8 cellular contexts compared by ENCODE assay signal in the genomic region with DNA sequence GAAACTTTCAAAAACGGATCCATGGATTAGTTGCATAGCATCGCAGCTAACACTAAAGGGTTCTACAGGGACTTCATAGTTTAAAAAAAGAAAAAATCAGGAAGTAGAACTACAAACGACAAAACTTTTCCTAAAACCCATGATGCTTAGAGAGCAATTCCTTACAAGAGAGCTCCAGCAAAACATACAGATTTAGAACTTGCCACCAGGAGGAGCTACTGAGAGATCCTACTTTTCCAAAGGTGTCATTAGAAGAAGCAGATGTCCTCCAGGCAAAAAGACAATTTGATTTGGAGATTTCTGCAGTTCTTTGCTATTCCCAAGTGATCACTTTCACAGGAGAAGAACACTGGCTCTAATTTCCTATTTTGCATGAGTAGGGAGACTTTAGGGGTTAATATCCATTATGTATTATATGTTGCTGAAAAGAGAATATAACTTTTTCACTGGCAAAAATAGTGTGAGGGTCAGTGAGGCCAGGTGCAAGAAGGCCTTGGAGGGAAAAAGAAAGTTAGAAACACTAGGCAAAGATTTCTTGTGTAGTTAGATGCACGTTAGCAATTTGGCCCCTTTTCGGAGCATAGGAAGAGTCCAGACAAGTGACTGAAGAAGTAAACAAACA.
DNase-seq lines count a peak whose midpoint lies in the region; ATAC-seq and TF ChIP-seq lines count a peak whose summit lies in the region.

No MANE protein-coding gene starts in this region.

- POLR2A ChIA-PET in OCI-LY7 (lab: Charles Lee): interaction anchor here (0.7 to 1.6 kb wide), 2 partner anchors 9 to 1748 kb away, joined by 3 to 4 read pairs; no protein-coding TSS in a partner anchor

- H3K9ac ChIP-seq in endodermal cell (ENCODE audit: extremely low read depth, low read length, poor library complexity, severe bottlenecking): no peak overlapping the region
- no peak overlapping the region for H3K9ac ChIP-seq in neuronal stem cell (ENCODE audit: low read depth, low read length, poor library complexity)

- no peak overlapping the region for H4K8ac ChIP-seq in neuronal stem cell (ENCODE audit: low read depth, low read length)

- no peaks in the 10 kb centered on the region for H3K9me3 ChIP-seq in OCI-LY7 (ENCODE audit: low read length)
- no peaks in the 10 kb centered on the region for H3K9me3 ChIP-seq in endodermal cell (ENCODE audit: control insufficient read depth, low read length)
- no peaks in the 10 kb centered on the region for H3K9me3 ChIP-seq in neuronal stem cell (replicated peaks in 1 of 2; ENCODE audit: control insufficient read depth in 2 of 2, insufficient read depth in 1 of 2, low read depth in 1 of 2, low read length in 2 of 2)

- H2BK120ac ChIP-seq in neuronal stem cell (ENCODE audit: low read depth, low read length): no peak overlapping the region

- H3K27me3 ChIP-seq in HL-60 (ENCODE audit: insufficient read depth, poor library complexity, severe bottlenecking) (no peaks in the 10 kb centered on the region), endodermal cell (ENCODE audit: control insufficient read depth, insufficient read depth, low read length, poor library complexity, severe bottlenecking) (no peaks in the 10 kb centered on the region), neuronal stem cell (ENCODE audit: control insufficient read depth in 3 of 3, insufficient read depth in 3 of 3, low read depth in 1 of 3, low read length in 3 of 3) (no peaks in the 10 kb centered on the region)

- H3K9me3 Mint-ChIP-seq in activated T-cell treated with anti-CD3 and anti-CD28 coated beads, Interleukin-2, amount 50 U/mL, for 4 hours: no peaks in the 10 kb centered on the region
- no peaks in the 10 kb centered on the region for H3K9me3 Mint-ChIP-seq in endodermal cell

- no peak overlapping the region for H2BK12ac ChIP-seq in neuronal stem cell (ENCODE audit: low read length)

- H3K4me2 ChIP-seq in OCI-LY7 (ENCODE audit: low read length): no peak overlapping the region
- H3K4me2 ChIP-seq in neuronal stem cell (ENCODE audit: insufficient read depth, low read length, poor library complexity, severe bottlenecking): no peak overlapping the region

- no peak overlapping the region for H2BK5ac ChIP-seq in neuronal stem cell (ENCODE audit: low read length)

- no peaks in the 10 kb centered on the region for H3K36me3 ChIP-seq in OCI-LY7 (ENCODE audit: insufficient read depth, low read length)
- H3K36me3 ChIP-seq in endodermal cell (ENCODE audit: control insufficient read depth, insufficient read depth, low read length): no peaks in the 10 kb centered on the region
- no peaks in the 10 kb centered on the region for H3K36me3 ChIP-seq in neuronal stem cell (replicated peaks in 1 of 2; ENCODE audit: control insufficient read depth in 2 of 2, insufficient read depth in 2 of 2, low read length in 2 of 2)

- no peak overlapping the region for H3K27ac ChIP-seq in HL-60 (replicated peaks)
- no peak overlapping the region for H3K27ac ChIP-seq in OCI-LY7 (ENCODE audit: low read depth, low read length, poor library complexity, severe bottlenecking)
- no peak overlapping the region for H3K27ac ChIP-seq in endodermal cell (ENCODE audit: low read depth, low read length)
- H3K27ac ChIP-seq in neuronal stem cell (replicated peaks; ENCODE audit: low read length): no peak overlapping the region

- no peaks in the 10 kb centered on the region for H3K36me3 Mint-ChIP-seq in activated T-cell treated with anti-CD3 and anti-CD28 coated beads, Interleukin-2, amount 50 U/mL, for 4 hours (ENCODE audit: insufficient read depth)
- H3K36me3 Mint-ChIP-seq in endodermal cell (ENCODE audit: low read depth): no peaks in the 10 kb centered on the region

- H3K14ac ChIP-seq in neuronal stem cell (ENCODE audit: low read length): no peak overlapping the region

- H4K91ac ChIP-seq in neuronal stem cell (ENCODE audit: low read depth, low read length, poor library complexity): no peak overlapping the region

- H3K9me2 ChIP-seq in OCI-LY7 (ENCODE audit: insufficient read depth, low read length): no peaks in the 10 kb centered on the region

- BruUV-seq in OCI-LY7 (replicated peaks; lab: Mats Ljungman, UMichigan): no TSS peak

- CTCF ChIA-PET in OCI-LY7 (lab: Charles Lee; ENCODE audit: unreplicated experiment): no interaction called here

- no peaks in the 10 kb centered on the region for H3K79me1 ChIP-seq in neuronal stem cell (ENCODE audit: low read depth, low read length)

- intact Hi-C loops in OCI-LY7 (cut with micrococcal nuclease; ENCODE audit: unreplicated experiment) (loop anchor here (2.0 kb wide), 1 partner anchor 292 kb away; no protein-coding TSS in a partner anchor), posterior cingulate gyrus (cut with DNase I) (loop anchor here (5.0 kb wide), 1 partner anchor 279 kb away; no protein-coding TSS in a partner anchor)

- no peak overlapping the region for H3K4me3 Mint-ChIP-seq in activated T-cell treated with anti-CD3 and anti-CD28 coated beads, Interleukin-2, amount 50 U/mL, for 4 hours
- H3K4me3 Mint-ChIP-seq in endodermal cell: no peak overlapping the region

- DNase-seq in activated T-cell treated with anti-CD3 and anti-CD28 coated beads for 24 hours (ENCODE audit: low read depth) (peak; percentile 7), HL-60 (ENCODE audit: low read depth in 1 of 2, low spot score in 1 of 2) (peak; percentile 4 to 30), OCI-LY7 (ENCODE audit: low spot score) (peak; percentile 44), endodermal cell (peak; percentile 72), neuronal stem cell (ENCODE audit: low spot score) (peak; percentile 65), posterior cingulate gyrus (no peak)
- DNase-seq in activated T-cell treated with anti-CD3 and anti-CD28 coated beads, Interleukin-2, amount 50 U/mL, for 4 hours: no peak

- WGBS in endodermal cell (ENCODE audit: insufficient coverage in 1 of 2, insufficient read length in 1 of 2), 2 experiments: 54 to 65% methylated on average over 5 of the region's 5 CpGs
- WGBS in neuronal stem cell (ENCODE audit: extremely low coverage in 2 of 2, insufficient read length in 2 of 2, insufficient replicate concordance in 1 of 2), 2 donors: no CpG with 5 or more reads among the region's 5 CpGs

- no peak for ATAC-seq in activated T-cell treated with anti-CD3 and anti-CD28 coated beads, Interleukin-2, amount 50 U/mL, for 4 hours
- ATAC-seq in HG02938 (IDR thresholded peaks at IDR 0.05; ENCODE audit: unreplicated experiment): no peak

- no peak overlapping the region for H3K4ac ChIP-seq in neuronal stem cell (ENCODE audit: low read length)

- H3K18ac ChIP-seq in neuronal stem cell (ENCODE audit: low read length): no peak overlapping the region

- peaks cover 2% of the 10 kb centered on the region for H3K27me3 Mint-ChIP-seq in activated T-cell treated with anti-CD3 and anti-CD28 coated beads, Interleukin-2, amount 50 U/mL, for 4 hours (ENCODE audit: low read depth)
- H3K27me3 Mint-ChIP-seq in endodermal cell (ENCODE audit: insufficient read depth): no peaks in the 10 kb centered on the region

- H2BK15ac ChIP-seq in neuronal stem cell (ENCODE audit: low read length): no peak overlapping the region

- no peaks in the 10 kb centered on the region for H3K79me2 ChIP-seq in OCI-LY7 (ENCODE audit: insufficient read depth, low read depth, low read length)

- H3K4me3 ChIP-seq in HL-60 (replicated peaks; ENCODE audit: insufficient read depth, low read length): no peak overlapping the region
- no peak overlapping the region for H3K4me3 ChIP-seq in OCI-LY7 (ENCODE audit: low read depth, low read length, poor library complexity, severe bottlenecking)
- H3K4me3 ChIP-seq in endodermal cell (ENCODE audit: low read length): no peak overlapping the region
- no peak overlapping the region for H3K4me3 ChIP-seq in neuronal stem cell (ENCODE audit: low read length in 2 of 2)

- H3K23ac ChIP-seq in neuronal stem cell (ENCODE audit: low read depth, low read length, poor library complexity): no peak overlapping the region

- no peaks in the 10 kb centered on the region for H3K4me1 Mint-ChIP-seq in activated T-cell treated with anti-CD3 and anti-CD28 coated beads, Interleukin-2, amount 50 U/mL, for 4 hours (ENCODE audit: low read depth)
- H3K4me1 Mint-ChIP-seq in endodermal cell: no peaks in the 10 kb centered on the region

- H2AK5ac ChIP-seq in neuronal stem cell (ENCODE audit: low read depth, low read length): no peak overlapping the region

- no peak overlapping the region for H3K27ac Mint-ChIP-seq in endodermal cell

- H4K20me1 ChIP-seq in OCI-LY7 (ENCODE audit: insufficient read depth, low read length): no peaks in the 10 kb centered on the region

- H3K4me1 ChIP-seq in OCI-LY7 (ENCODE audit: insufficient read depth, low read length, poor library complexity, severe bottlenecking): no peaks in the 10 kb centered on the region
- H3K4me1 ChIP-seq in endodermal cell (ENCODE audit: control insufficient read depth, insufficient read depth, low read length): no peaks in the 10 kb centered on the region
- no peaks in the 10 kb centered on the region for H3K4me1 ChIP-seq in neuronal stem cell (ENCODE audit: control insufficient read depth in 2 of 2, insufficient read depth in 1 of 2, low read depth in 1 of 2, low read length in 2 of 2)

- TF ChIP-seq CTCF in HL-60 (IDR thresholded peaks at IDR 0.05; ENCODE audit: insufficient read depth, low read length): peak; percentile 51
- TF ChIP-seq CTCF in OCI-LY7 (conservative IDR thresholded peaks at IDR 0.05; ENCODE audit: low read length): peak; percentile 89
- TF ChIP-seq CTCF in endodermal cell (conservative IDR thresholded peaks at IDR 0.05): peak; percentile 86

- no peak overlapping the region for H2AFZ ChIP-seq in OCI-LY7 (ENCODE audit: low read length)
- H2AFZ ChIP-seq in neuronal stem cell (ENCODE audit: low read length): no peak overlapping the region

Comparison
In these comparisons a context has a peak if more than half of its experiments do, and no peak if none do; other contexts are left out.
1. DNase-seq: peak in activated T-cell treated with anti-CD3 and anti-CD28 coated beads for 24 hours (single experiment), HL-60 (2 of 2), OCI-LY7 (single experiment), endodermal cell (single experiment) and neuronal stem cell (single experiment); none in activated T-cell treated with anti-CD3 and anti-CD28 coated beads, Interleukin-2, amount 50 U/mL, for 4 hours (single experiment) and posterior cingulate gyrus (0 of 10).
2. Peak in every context shown above with its lines, with median percentiles within 50 percentile points of each other: CTCF ChIP-seq.